1 cellular context compared by ENCODE assay signal in genomic region chr9:136513191-136513590, GRCh38.
TF ChIP-seq lines count a peak whose summit lies in the region.

No MANE protein-coding gene starts in this region.

TF ChIP-seq in GM23338, 12 proteins besides CTCF, POLR2A, EP300 and RAD21 (continued from another document):
- TF ChIP-seq ETS1 (IDR thresholded peaks at IDR 0.05): no peak
- TF ChIP-seq CREB1 (CRISPR knock-in tag; IDR thresholded peaks at IDR 0.05; ENCODE audit: low read depth): no peak
- TF ChIP-seq ZNF114 (CRISPR knock-in tag; IDR thresholded peaks at IDR 0.05): no peak
- no peak for TF ChIP-seq EZH2phosphoT487 (IDR thresholded peaks at IDR 0.05; ENCODE audit: unreplicated experiment)
